ENCODE assay signal across 8 cellular contexts in genomic region chr11:66467034-66467659, GRCh38. TPM values are rescaled to one million over a fixed set of nuclear protein-coding genes. Genes with fewer than 3 reads are reported as not detected.
DNase-seq lines count a peak whose midpoint lies in the region; ATAC-seq and TF ChIP-seq lines count a peak whose summit lies in the region.

No MANE protein-coding gene starts in this region.

- no peaks in the 10 kb centered on the region for H3K9me2 ChIP-seq in Loucy (replicated peaks; ENCODE audit: low read depth, low read length)

- H3K36me3 ChIP-seq in Loucy (ENCODE audit: insufficient read depth, low read length) (no peaks in the 10 kb centered on the region), adrenal gland (replicated peaks in 1 of 2) (peaks cover 0 to 1% of the 10 kb centered on the region in 2 donors), iPS-18a (ENCODE audit: control insufficient read depth, low read depth, low read length) (no peaks in the 10 kb centered on the region)

- peaks cover 28% of the 10 kb centered on the region for H3K4me1 ChIP-seq in Loucy (ENCODE audit: insufficient read depth, low read length, poor library complexity, severe bottlenecking)
- H3K4me1 ChIP-seq in adrenal gland (replicated peaks in 1 of 2): peaks cover 7 to 10% of the 10 kb centered on the region in 2 donors
- peaks cover 18% of the 10 kb centered on the region for H3K4me1 ChIP-seq in iPS-18a (ENCODE audit: control insufficient read depth, low read depth, low read length)

- H3K27me3 ChIP-seq in Loucy (ENCODE audit: insufficient read depth, low read length, poor library complexity, severe bottlenecking) (no peaks in the 10 kb centered on the region), adrenal gland (no peaks in the 10 kb centered on the region), iPS-18a (ENCODE audit: control insufficient read depth, insufficient read depth, low read length) (peaks cover 4% of the 10 kb centered on the region)

- H3K9ac ChIP-seq in Loucy (ENCODE audit: low read depth, low read length, poor library complexity, severe bottlenecking) (peak overlapping the region; percentile 17), iPS-18a (ENCODE audit: low read length) (peak overlapping the region; percentile 29)

- intact Hi-C loops in adrenal gland (cut with DNase I): no loop called here

- no peak for TF ChIP-seq POLR2A in adrenal gland (IDR thresholded peaks at IDR 0.05)

- H2AFZ ChIP-seq in Loucy (ENCODE audit: low read length): no peak overlapping the region

- H3K4me3 ChIP-seq in Loucy (ENCODE audit: low read length, poor library complexity, severe bottlenecking): peak overlapping the region; percentile 71
- H3K4me3 ChIP-seq in adrenal gland: peak overlapping the region; percentile 41 to 89 (median 57)
- H3K4me3 ChIP-seq in iPS-18a (ENCODE audit: low read length): peak overlapping the region; percentile 82
- H3K4me3 ChIP-seq in skin epidermis: peak overlapping the region; percentile 48 to 80 (median 60)

- no peak for TF ChIP-seq CTCF in Loucy (conservative IDR thresholded peaks at IDR 0.05; ENCODE audit: low read length)
- peak in 5 of 6 experiments; percentile 29 to 71 (median 49) for TF ChIP-seq CTCF in adrenal gland (IDR thresholded peaks at IDR 0.05)

- peaks cover 9% of the 10 kb centered on the region; the same call in 1 of the 2 replicates for H3F3A ChIP-seq in Loucy (ENCODE audit: low read depth)

- DNase-seq in NCI-H345 (lab: John Stamatoyannopoulos, UW) (peak; percentile 52), NCI-H345 treated with DMSO at 0.1 percent for 48 hours (lab: John Stamatoyannopoulos, UW; ENCODE audit: unreplicated experiment) (no peak), adrenal gland (peak in 6 of 7 donors; percentile 52 to 65 (median 60))

- no peaks in the 10 kb centered on the region for H4K20me1 ChIP-seq in Loucy (ENCODE audit: insufficient read depth, low read length, poor library complexity, severe bottlenecking)

- no peaks in the 10 kb centered on the region; the same call in 1 of the 2 replicates for H3K9me3 ChIP-seq in Loucy (ENCODE audit: insufficient read depth, low read depth, low read length)
- no peaks in the 10 kb centered on the region for H3K9me3 ChIP-seq in adrenal gland (replicated peaks in 1 of 3)
- no peaks in the 10 kb centered on the region for H3K9me3 ChIP-seq in iPS-18a (ENCODE audit: control insufficient read depth, low read depth, low read length)

- WGBS in adrenal gland, 4 donors: 1 to 6% (median 4%) methylated on average over 8 to 72 of the region's 72 CpGs

- peak; percentile 33 for ATAC-seq in GM21576 (IDR thresholded peaks at IDR 0.05; ENCODE audit: unreplicated experiment)
- ATAC-seq in HG02840 (IDR thresholded peaks at IDR 0.05; ENCODE audit: low FRiP score, unreplicated experiment): no peak

- no peaks in the 10 kb centered on the region for H3K79me2 ChIP-seq in Loucy (ENCODE audit: insufficient read depth, low read length)

- peak overlapping the region; percentile 66 for H3K4me2 ChIP-seq in Loucy (ENCODE audit: low read depth, low read length, poor library complexity, severe bottlenecking)

- H3K27ac ChIP-seq in adrenal gland: peak overlapping the region in 1 of 5 donors; percentile 88
- no peak overlapping the region for H3K27ac ChIP-seq in iPS-18a (ENCODE audit: low read length)
- H3K27ac ChIP-seq in skin epidermis: peak overlapping the region in 16 of 21 experiments; percentile 11 to 81 (median 65)

RNA-seq across cellular contexts. Expression of gene PELI3, which starts 0.4 kb away (rescaled TPM):
- total RNA-seq in adrenal gland: 10 to 100 TPM; 15.2 to 34.3 (median 21.8) TPM
- 10 to 100 TPM in 2 of 3 donors, 1 to 10 TPM in 1; 6.4 to 24.5 (median 13.0) TPM for polyA plus RNA-seq in adrenal gland

RNA-seq across cellular contexts. Expression of gene DPP3, which starts 13.1 kb away (rescaled TPM):
- 10 to 100 TPM; 25.5 to 52.2 (median 39.4) TPM for total RNA-seq in adrenal gland
- 10 to 100 TPM; 23.6 to 27.2 (median 24.3) TPM for polyA plus RNA-seq in adrenal gland

RNA-seq across cellular contexts. Expression of gene MRPL11, which starts 28.5 kb away (rescaled TPM):
- total RNA-seq in adrenal gland: 10 to 100 TPM; 27.7 to 42.2 (median 32.7) TPM
- polyA plus RNA-seq in adrenal gland: 10 to 100 TPM; 22.3 to 40.6 (median 27.3) TPM

RNA-seq across cellular contexts. Expression of gene BBS1, which starts 43.3 kb away (rescaled TPM):
- 100 to 1,000 TPM in 2 of 8 donors, 10 to 100 TPM in 6; 27.7 to 132 (median 57.8) TPM for total RNA-seq in adrenal gland
- polyA plus RNA-seq in adrenal gland: 10 to 100 TPM; 24.1 to 39.5 (median 26.7) TPM

RNA-seq across cellular contexts. Expression of gene NPAS4, which starts 46.3 kb away (rescaled TPM):
- under 1 TPM in 2 of 8 donors, not detected in 6; 0.47 to 0.55 TPM for total RNA-seq in adrenal gland
- polyA plus RNA-seq in adrenal gland: under 1 TPM; 0.24 to 0.72 (median 0.26) TPM
